In genomic region chr14:52792097-52792415, GRCh38 we compare ENCODE assay signal across 8 cellular contexts. TPM values are rescaled to one million over a fixed set of nuclear protein-coding genes. Genes with fewer than 3 reads are reported as not detected.
DNase-seq lines count a peak whose midpoint lies in the region; ATAC-seq and TF ChIP-seq lines count a peak whose summit lies in the region.

No MANE protein-coding gene starts in this region.

- H3K27ac ChIP-seq in right atrium auricular region: peak overlapping the region; percentile 89 to 90
- H3K27ac ChIP-seq in skin epidermis: peak overlapping the region in 20 of 21 experiments; percentile 48 to 91 (median 84)

- CTCF ChIA-PET in activated CD8-positive, alpha-beta T cell treated with anti-CD3 and anti-CD28 coated beads, Interleukin-2, amount 10 ng/mL, durations not matched to agents 7 days and 5 days (lab: Charles Lee): interaction anchor here (0.6 kb wide), 1 partner anchor 10 kb away, joined by 3 read pairs; no protein-coding TSS in a partner anchor

- H3K27me3 Mint-ChIP-seq in activated CD8-positive, alpha-beta T cell treated with anti-CD3 and anti-CD28 coated beads, Interleukin-2, amount 10 ng/mL, durations not matched to agents 7 days and 5 days (ENCODE audit: low read depth): no peaks in the 10 kb centered on the region

- peaks cover 0 to 13% of the 10 kb centered on the region in 2 donors for H3K4me1 ChIP-seq in right atrium auricular region

- H3K36me3 Mint-ChIP-seq in activated CD8-positive, alpha-beta T cell treated with anti-CD3 and anti-CD28 coated beads, Interleukin-2, amount 10 ng/mL, durations not matched to agents 7 days and 5 days (ENCODE audit: low read depth): peaks cover 6% of the 10 kb centered on the region

- ATAC-seq in activated CD8-positive, alpha-beta T cell treated with anti-CD3 and anti-CD28 coated beads, Interleukin-2, amount 10 ng/mL, durations not matched to agents 7 days and 5 days: no peak
- no peak for ATAC-seq in HG02885 (IDR thresholded peaks at IDR 0.05; ENCODE audit: poor library complexity, unreplicated experiment)

- POLR2A ChIA-PET in activated CD8-positive, alpha-beta T cell treated with anti-CD3 and anti-CD28 coated beads, Interleukin-2, amount 10 ng/mL, durations not matched to agents 7 days and 5 days (lab: Charles Lee): interaction anchor here (0.6 kb wide), 1 partner anchor 50 kb away, joined by 4 read pairs; no protein-coding TSS in a partner anchor

- no peaks in the 10 kb centered on the region for H3K27me3 ChIP-seq in right atrium auricular region

- no peaks in the 10 kb centered on the region for H3K9me3 Mint-ChIP-seq in activated CD8-positive, alpha-beta T cell treated with anti-CD3 and anti-CD28 coated beads, Interleukin-2, amount 10 ng/mL, durations not matched to agents 7 days and 5 days (ENCODE audit: insufficient read depth)

- no peaks in the 10 kb centered on the region for H3K36me3 ChIP-seq in right atrium auricular region

- no peaks in the 10 kb centered on the region for H3K9me3 ChIP-seq in right atrium auricular region

- TF ChIP-seq CTCF in HFF-Myc (IDR thresholded peaks at IDR 0.05; ENCODE audit: low read depth, low read length, missing control alignments) (no peak), right atrium auricular region (IDR thresholded peaks at IDR 0.05) (no peak)

- H3K4me3 Mint-ChIP-seq in activated CD8-positive, alpha-beta T cell treated with anti-CD3 and anti-CD28 coated beads, Interleukin-2, amount 10 ng/mL, durations not matched to agents 7 days and 5 days: peak overlapping the region; percentile 76

- H3K4me3 ChIP-seq in HFF-Myc (replicated peaks; ENCODE audit: low read depth, low read length): peak overlapping the region; percentile 91
- peak overlapping the region; percentile 67 to 79 for H3K4me3 ChIP-seq in right atrium auricular region
- H3K4me3 ChIP-seq in skin epidermis: peak overlapping the region; percentile 57 to 84 (median 73)

- peaks cover 33% of the 10 kb centered on the region for H3K4me1 Mint-ChIP-seq in activated CD8-positive, alpha-beta T cell treated with anti-CD3 and anti-CD28 coated beads, Interleukin-2, amount 10 ng/mL, durations not matched to agents 7 days and 5 days (ENCODE audit: low read depth)

- DNase-seq in HFF-Myc (ENCODE audit: extremely low read depth, low read depth): no peak
- DNase-seq in activated CD8-positive, alpha-beta T cell treated with anti-CD3 and anti-CD28 coated beads, Interleukin-2, amount 10 ng/mL, durations not matched to agents 7 days and 5 days: no peak
- no peak for DNase-seq in right atrium auricular region (ENCODE audit: low spot score)
- no peak for DNase-seq in GM19238 (ENCODE audit: insufficient read length, low spot score)
- DNase-seq in COLO829 (ENCODE audit: low spot score): no peak
- no peak for DNase-seq in NCI-H82 (lab: John Stamatoyannopoulos, UW)

- peak overlapping the region; percentile 69 for H3K27ac Mint-ChIP-seq in activated CD8-positive, alpha-beta T cell treated with anti-CD3 and anti-CD28 coated beads, Interleukin-2, amount 10 ng/mL, durations not matched to agents 7 days and 5 days

RNA-seq across cellular contexts. Expression of gene GNPNAT1, which starts 0.6 kb away (rescaled TPM):
- total RNA-seq in activated CD8-positive, alpha-beta T cell treated with anti-CD3 and anti-CD28 coated beads, Interleukin-2, amount 10 ng/mL, durations not matched to agents 7 days and 5 days: 10 to 100 TPM; 14.9 to 16.3 TPM
- 1 to 10 TPM; 5.9 to 9.3 TPM for total RNA-seq in right atrium auricular region
